Comparison of ENCODE assay signal across 15 cellular contexts in genomic region chr7:27139335-27140107, GRCh38. TPM values are rescaled to one million over a fixed set of nuclear protein-coding genes. Genes with fewer than 3 reads are reported as not detected.
DNase-seq lines count a peak whose midpoint lies in the region; ATAC-seq and TF ChIP-seq lines count a peak whose summit lies in the region.
"Had no signal": no experiment of that assay in that cellular context is flagged by ENCODE, and none has a peak within 500 bp of the region (broad histone marks: within the 10 kb centered on the region; RNA-seq: fewer than 3 reads in every experiment).

No MANE protein-coding gene starts in this region.

- TF ChIP-seq POLR2A in IMR-90 (IDR thresholded peaks at IDR 0.05; ENCODE audit: low read depth, low read length): no peak; the same call in none of the 2 replicates

- H4K20me1 ChIP-seq in IMR-90 (ENCODE audit: insufficient read depth, low read length) (no peaks in the 10 kb centered on the region), smooth muscle cell (ENCODE audit: low read depth) (no peaks in the 10 kb centered on the region)
- H4K20me1 ChIP-seq: BLaER1 treated with 17β-estradiol and CSF1 and Interleukin-3, amounts not matched to agents 10 nM and 100 nM had no signal

- H3K4ac ChIP-seq in IMR-90 (ENCODE audit: low read depth, low read length): peak overlapping the region; percentile 93

- peak overlapping the region; percentile 83 for H3K56ac ChIP-seq in IMR-90 (ENCODE audit: extremely low read depth, insufficient read depth, low read length)

- H3K18ac ChIP-seq in IMR-90 (ENCODE audit: low read depth, low read length): peak overlapping the region; percentile 95

- peak overlapping the region; percentile 94 for H3K27ac ChIP-seq in IMR-90 (ENCODE audit: insufficient read depth, low read length)
- peak overlapping the region; percentile 64 for H3K27ac ChIP-seq in duodenal mucosa (ENCODE audit: low read depth, low read length)
- H3K27ac ChIP-seq in lung (ENCODE audit: low read depth in 1 of 2, low read length in 1 of 2): peak overlapping the region in 1 of 2 donors; percentile 87
- H3K27ac ChIP-seq in smooth muscle cell (ENCODE audit: low read depth): no peak overlapping the region
- H3K27ac ChIP-seq: BLaER1 treated with 17β-estradiol and CSF1 and Interleukin-3, amounts not matched to agents 10 nM and 100 nM; skin epidermis had no signal

- ATAC-seq in IMR-90 (ENCODE audit: low read depth) (no peak), lung (ENCODE audit: insufficient read depth, low FRiP score) (no peak)
- ATAC-seq: activated CD8-positive, alpha-beta memory T cell treated with anti-CD3 and anti-CD28 coated beads, Interleukin-2, amount 10 ng/mL, durations not matched to agents 7 days and 5 days had no signal

- H3F3A ChIP-seq in smooth muscle cell (ENCODE audit: low read depth): no peaks in the 10 kb centered on the region

- TF ChIP-seq RAD21 in IMR-90 (IDR thresholded peaks at IDR 0.05; ENCODE audit: low read length): no peak

- H3K4me1 ChIP-seq in IMR-90 (ENCODE audit: control insufficient read depth, insufficient read depth, low read length) (peaks cover 15% of the 10 kb centered on the region), duodenal mucosa (ENCODE audit: control insufficient read depth in 1 of 2, insufficient read depth in 2 of 2, low read length in 2 of 2) (peaks cover 22 to 27% of the 10 kb centered on the region in 2 donors), lung (ENCODE audit: control insufficient read depth in 2 of 2, insufficient read depth in 2 of 2, low read length in 2 of 2) (no peaks in the 10 kb centered on the region), smooth muscle cell (ENCODE audit: low read depth) (peaks cover 7% of the 10 kb centered on the region)

- H3K79me2 ChIP-seq in smooth muscle cell (ENCODE audit: low read depth): no peaks in the 10 kb centered on the region

- H2BK5ac ChIP-seq in IMR-90 (ENCODE audit: low read depth, low read length, poor library complexity, severe bottlenecking): peak overlapping the region; percentile 35

- peak overlapping the region; percentile 63 for H2AK9ac ChIP-seq in IMR-90 (replicated peaks; ENCODE audit: low read depth, low read length, poor library complexity)

- H4K91ac ChIP-seq in IMR-90 (ENCODE audit: insufficient read depth, low read depth, low read length): peak overlapping the region; percentile 90

- no TSS peak for BruUV-seq in IMR-90 (replicated peaks; lab: Mats Ljungman, UMichigan)

- intact Hi-C loops in IMR-90 (cut with micrococcal nuclease): loop anchor here (5.0 kb wide), 1 partner anchor 1247 kb away; no protein-coding TSS in a partner anchor

- no peaks in the 10 kb centered on the region for H3K9me3 ChIP-seq in IMR-90 (ENCODE audit: control insufficient read depth, insufficient read depth, low read length)
- no peaks in the 10 kb centered on the region for H3K9me3 ChIP-seq in duodenal mucosa (ENCODE audit: control insufficient read depth in 1 of 2, low read length in 2 of 2)
- H3K9me3 ChIP-seq in lung (ENCODE audit: control insufficient read depth in 2 of 2, insufficient read depth in 1 of 2, low read length in 1 of 2): no peaks in the 10 kb centered on the region
- no peaks in the 10 kb centered on the region for H3K9me3 ChIP-seq in smooth muscle cell (replicated peaks; ENCODE audit: low read depth)

- H3K27me3 ChIP-seq in IMR-90 (ENCODE audit: control insufficient read depth, insufficient read depth, low read length): no peaks in the 10 kb centered on the region
- peaks cover 40% of the 10 kb centered on the region in 2 donors for H3K27me3 ChIP-seq in duodenal mucosa (ENCODE audit: control insufficient read depth in 1 of 2, insufficient read depth in 2 of 2, low read length in 2 of 2)
- H3K27me3 ChIP-seq in lung (ENCODE audit: control insufficient read depth, insufficient read depth): no peaks in the 10 kb centered on the region
- peaks cover 100% of the 10 kb centered on the region for H3K27me3 ChIP-seq in smooth muscle cell (ENCODE audit: low read depth)

- in situ Hi-C loops in IMR-90 (cut with MboI; ENCODE audit: low sequenced_read_pairs): loop anchor here (5.0 to 10.0 kb wide), 3 partner anchors 37 to 945 kb away; partner anchors contain the start of gene HOXA2

- H3K9ac ChIP-seq in IMR-90 (ENCODE audit: low read depth, low read length): peak overlapping the region; percentile 89
- H3K9ac ChIP-seq in duodenal mucosa (ENCODE audit: low read depth in 1 of 2, low read length in 2 of 2): peak overlapping the region; percentile 34 to 44
- H3K9ac ChIP-seq in smooth muscle cell (ENCODE audit: low read depth): no peak overlapping the region
- H3K9ac ChIP-seq: BLaER1 treated with 17β-estradiol and CSF1 and Interleukin-3, amounts not matched to agents 10 nM and 100 nM had no signal

- H2AFZ ChIP-seq in IMR-90 (replicated peaks; ENCODE audit: low read length, poor library complexity): peak overlapping the region; percentile 87
- no peak overlapping the region for H2AFZ ChIP-seq in smooth muscle cell (ENCODE audit: low read depth)

- H2BK120ac ChIP-seq in IMR-90 (ENCODE audit: low read depth, low read length): peak overlapping the region; percentile 93

- DNase-seq in IMR-90 (no peak), lung (ENCODE audit: low spot score) (no peak), smooth muscle cell (lab: John Stamatoyannopoulos, UW; ENCODE audit: unreplicated experiment) (no peak), SKM-1 treated with dmso at 0.1 percent for 144 hours (lab: John Stamatoyannopoulos, UW; ENCODE audit: unreplicated experiment) (no peak), Ammon's horn (ENCODE audit: low spot score) (no peak), NCI-H2107 (lab: John Stamatoyannopoulos, UW) (no peak)
- DNase-seq in activated CD4-positive, CD25-positive, alpha-beta regulatory T cell treated with anti-CD3 and anti-CD28 coated beads, Interleukin-2, amount 50 U/mL, for 72 hours: no peak
- DNase-seq: activated CD8-positive, alpha-beta memory T cell treated with anti-CD3 and anti-CD28 coated beads, Interleukin-2, amount 10 ng/mL, durations not matched to agents 7 days and 5 days; EL; KBM-7; NCI-H2029 treated with DMSO at 0.1 percent for 48 hours had no signal

- TF ChIP-seq CTCF in IMR-90 (conservative IDR thresholded peaks at IDR 0.05; ENCODE audit: low read depth, low read length): no peak
- TF ChIP-seq CTCF in lung (IDR thresholded peaks at IDR 0.05; ENCODE audit: control extremely low read depth, extremely low read depth): no peak
- no peak for TF ChIP-seq CTCF in smooth muscle cell (IDR thresholded peaks at IDR 0.05; ENCODE audit: borderline replicate concordance, insufficient read depth, poor library complexity, severe bottlenecking)

- H2AK5ac ChIP-seq in IMR-90 (ENCODE audit: low read depth, low read length): 0 out of 2 replicates have a peak overlapping the region, but pooled peaks have one; percentile 42

- H3K79me1 ChIP-seq in IMR-90 (ENCODE audit: low read depth in 1 of 2, low read length in 2 of 2): peaks cover 0 to 31% of the 10 kb centered on the region in 2 experiments; a peak in 2 of 4 replicates

- peak overlapping the region; percentile 94 for H3K4me2 ChIP-seq in IMR-90 (ENCODE audit: low read depth, low read length)
- peak overlapping the region; percentile 83 for H3K4me2 ChIP-seq in smooth muscle cell
- H3K4me2 ChIP-seq: BLaER1 treated with 17β-estradiol and CSF1 and Interleukin-3, amounts not matched to agents 10 nM and 100 nM had no signal

- dilution Hi-C loops in IMR-90 (cut with HindIII; ENCODE audit: low sequenced_read_pairs, unreplicated experiment): no loop called here

- WGBS in IMR-90 (ENCODE audit: extremely low coverage in 2 of 2, insufficient read length in 1 of 2), 2 experiments: 2% methylated on average over 32 of the region's 53 CpGs; no CpG with 5 or more reads in 1 of the 2 experiments
- 41 to 69% methylated on average over 52 to 53 of the region's 53 CpGs for WGBS in lung, 2 donors
- WGBS in smooth muscle cell (ENCODE audit: low lambda C conversion rate): 2% methylated on average over 47 of the region's 53 CpGs

- peak overlapping the region; percentile 92 for H3K14ac ChIP-seq in IMR-90 (replicated peaks; ENCODE audit: low read depth, low read length)

- H4K5ac ChIP-seq in IMR-90 (ENCODE audit: low read depth, low read length): peak overlapping the region; percentile 97

- H3K9me1 ChIP-seq in IMR-90 (ENCODE audit: insufficient read depth, low read length): no peaks in the 10 kb centered on the region

- H2BK15ac ChIP-seq in IMR-90 (ENCODE audit: low read depth, low read length): peak overlapping the region; percentile 97; the same call in 2 of the 3 replicates

- H3K23ac ChIP-seq in IMR-90 (ENCODE audit: low read depth, low read length): peak overlapping the region; percentile 97

- peak overlapping the region; percentile 69 to 87 for H4K8ac ChIP-seq in IMR-90 (ENCODE audit: low read depth in 2 of 2, low read length in 2 of 2)

- CTCF ChIA-PET in IMR-90 (lab: Yijun Ruan, JAX): interaction anchor here (0.6 kb wide), 1 partner anchor 458 kb away, joined by 3 read pairs; no protein-coding TSS in a partner anchor

- H3K4me3 ChIP-seq in IMR-90 (ENCODE audit: insufficient read depth, low read depth, low read length) (peak overlapping the region; percentile 30), duodenal mucosa (ENCODE audit: low read depth in 1 of 2, low read length in 2 of 2) (peak overlapping the region; percentile 51 to 65), lung (peak overlapping the region; percentile 51), smooth muscle cell (peak overlapping the region; percentile 29)
- H3K4me3 ChIP-seq: BLaER1 treated with 17β-estradiol and CSF1 and Interleukin-3, amounts not matched to agents 10 nM and 100 nM; skin epidermis had no signal

- POLR2A ChIA-PET in IMR-90 (lab: Charles Lee; ENCODE audit: unreplicated experiment): no interaction called here

- peak overlapping the region; percentile 63 for H2BK20ac ChIP-seq in IMR-90 (ENCODE audit: low read depth, low read length)

- peaks cover 9% of the 10 kb centered on the region for H3K36me3 ChIP-seq in IMR-90 (ENCODE audit: control insufficient read depth, insufficient read depth, low read length)
- no peaks in the 10 kb centered on the region for H3K36me3 ChIP-seq in duodenal mucosa (ENCODE audit: control insufficient read depth in 1 of 2, insufficient read depth in 2 of 2, low read length in 2 of 2)
- no peaks in the 10 kb centered on the region for H3K36me3 ChIP-seq in lung (ENCODE audit: control insufficient read depth in 2 of 2, insufficient read depth in 2 of 2, low read length in 2 of 2)
- H3K36me3 ChIP-seq in smooth muscle cell (ENCODE audit: low read depth): no peaks in the 10 kb centered on the region

RNA-seq across cellular contexts. Expression of gene HOXA5, which starts 4.0 kb away (rescaled TPM):
- total RNA-seq in IMR-90 (2012; rRNA removed) (19.9 and 23.9 TPM in 2 replicates), lung (10 to 100 TPM; 20.9 to 61.9 TPM), smooth muscle cell (0.67 and 2.1 TPM in 2 replicates)
- polyA plus RNA-seq in IMR-90 (2012; rRNA removed) (28.1 and 29.4 TPM in 2 replicates), lung (1 to 10 TPM; 9.2 to 9.5 TPM), smooth muscle cell (0.11 and 0.98 TPM in 2 replicates)
- 27.6 and 56.3 TPM in 2 replicates for polyA plus RNA-seq in IMR-90 (2012; cell fraction: cytosol; rRNA removed)
- 34.9 and 41.0 TPM in 2 replicates for polyA plus RNA-seq in IMR-90 (2012; cell fraction: nucleus; rRNA removed; ENCODE audit: low replicate concordance)
- total RNA-seq: activated CD8-positive, alpha-beta memory T cell treated with anti-CD3 and anti-CD28 coated beads, Interleukin-2, amount 10 ng/mL, durations not matched to agents 7 days and 5 days; T-helper 2 cell treated with Interferon-gamma antibody and Interleukin-4, amounts not matched to agents 100 ng/mL and 5 ng/mL, for 36 hours had no signal

RNA-seq across cellular contexts. Expression of gene HOXA6, which starts 8.1 kb away (rescaled TPM):
- total RNA-seq in IMR-90 (2012; rRNA removed) (1.4 and 1.7 TPM in 2 replicates), lung (1 to 10 TPM; 4.7 to 7.7 TPM), smooth muscle cell (0.58 TPM in 1 of 2 replicates, not detected in the other)
- polyA plus RNA-seq in IMR-90 (2012; rRNA removed) (1.8 and 2.1 TPM in 2 replicates), lung (under 1 TPM; 0.49 to 0.94 TPM), smooth muscle cell (0.56 TPM in 1 of 2 replicates, not detected in the other)
- polyA plus RNA-seq in IMR-90 (2012; cell fraction: cytosol; rRNA removed): 0.50 and 1.7 TPM in 2 replicates
- polyA plus RNA-seq in IMR-90 (2012; cell fraction: nucleus; rRNA removed; ENCODE audit: low replicate concordance): 3.9 and 5.3 TPM in 2 replicates
- total RNA-seq: activated CD8-positive, alpha-beta memory T cell treated with anti-CD3 and anti-CD28 coated beads, Interleukin-2, amount 10 ng/mL, durations not matched to agents 7 days and 5 days; T-helper 2 cell treated with Interferon-gamma antibody and Interleukin-4, amounts not matched to agents 100 ng/mL and 5 ng/mL, for 36 hours had no signal

RNA-seq across cellular contexts. Expression of gene HOXA4, which starts 9.0 kb away (rescaled TPM):
- total RNA-seq in IMR-90 (2012; rRNA removed): 0.36 and 1.1 TPM in 2 replicates
- polyA plus RNA-seq in IMR-90 (2012; rRNA removed): 7.2 and 8.0 TPM in 2 replicates
- polyA plus RNA-seq in IMR-90 (2012; cell fraction: cytosol; rRNA removed): 4.3 and 5.1 TPM in 2 replicates
- 4.5 and 16.6 TPM in 2 replicates for polyA plus RNA-seq in IMR-90 (2012; cell fraction: nucleus; rRNA removed; ENCODE audit: low replicate concordance)
- total RNA-seq in lung: 1 to 10 TPM; 2.7 to 4.4 TPM
- polyA plus RNA-seq in lung: 1 to 10 TPM; 3.8 to 6.0 TPM
- total RNA-seq in smooth muscle cell: 1.4 TPM in 1 of 2 replicates, not detected in the other
- polyA plus RNA-seq in smooth muscle cell: 0.22 TPM in 1 of 2 replicates, not detected in the other
- total RNA-seq: activated CD8-positive, alpha-beta memory T cell treated with anti-CD3 and anti-CD28 coated beads, Interleukin-2, amount 10 ng/mL, durations not matched to agents 7 days and 5 days had no signal

RNA-seq across cellular contexts. Expression of gene HOXA3, which starts 12.9 kb away (rescaled TPM):
- 0.83 and 0.90 TPM in 2 replicates for total RNA-seq in IMR-90 (2012; rRNA removed)
- polyA plus RNA-seq in IMR-90 (2012; rRNA removed): 5.4 and 8.8 TPM in 2 replicates
- polyA plus RNA-seq in IMR-90 (2012; cell fraction: cytosol; rRNA removed): 4.3 and 8.1 TPM in 2 replicates
- 17.8 and 28.7 TPM in 2 replicates for polyA plus RNA-seq in IMR-90 (2012; cell fraction: nucleus; rRNA removed; ENCODE audit: low replicate concordance)
- 10 to 100 TPM; 10.3 to 10.7 TPM for total RNA-seq in lung
- polyA plus RNA-seq in lung: 1 to 10 TPM; 1.9 to 2.3 TPM
- total RNA-seq in smooth muscle cell: 0.13 TPM in 1 of 2 replicates, not detected in the other
- 0.31 and 0.83 TPM in 2 replicates for polyA plus RNA-seq in smooth muscle cell
- total RNA-seq: activated CD8-positive, alpha-beta memory T cell treated with anti-CD3 and anti-CD28 coated beads, Interleukin-2, amount 10 ng/mL, durations not matched to agents 7 days and 5 days; T-helper 2 cell treated with Interferon-gamma antibody and Interleukin-4, amounts not matched to agents 100 ng/mL and 5 ng/mL, for 36 hours had no signal

RNA-seq across cellular contexts. Expression of gene HOXA7, which starts 17.0 kb away (rescaled TPM):
- total RNA-seq in IMR-90 (2012; rRNA removed): under 0.01 and 0.18 TPM in 2 replicates
- polyA plus RNA-seq in IMR-90 (2012; rRNA removed): 1.7 TPM in 2 replicates
- polyA plus RNA-seq in IMR-90 (2012; cell fraction: cytosol; rRNA removed): 2.0 and 2.2 TPM in 2 replicates
- 0.51 and 0.71 TPM in 2 replicates for polyA plus RNA-seq in IMR-90 (2012; cell fraction: nucleus; rRNA removed; ENCODE audit: low replicate concordance)
- total RNA-seq in lung: 1 to 10 TPM; 1.1 to 2.2 TPM
- polyA plus RNA-seq in lung: 1 to 10 TPM; 1.0 to 1.7 TPM
- 0.72 TPM in 1 of 2 replicates, not detected in the other for total RNA-seq in smooth muscle cell
- polyA plus RNA-seq in smooth muscle cell: 1.2 and 1.6 TPM in 2 replicates
- total RNA-seq: activated CD8-positive, alpha-beta memory T cell treated with anti-CD3 and anti-CD28 coated beads, Interleukin-2, amount 10 ng/mL, durations not matched to agents 7 days and 5 days; T-helper 2 cell treated with Interferon-gamma antibody and Interleukin-4, amounts not matched to agents 100 ng/mL and 5 ng/mL, for 36 hours had no signal
